ENCODE assay signal across 27 cellular contexts in the genomic region with DNA sequence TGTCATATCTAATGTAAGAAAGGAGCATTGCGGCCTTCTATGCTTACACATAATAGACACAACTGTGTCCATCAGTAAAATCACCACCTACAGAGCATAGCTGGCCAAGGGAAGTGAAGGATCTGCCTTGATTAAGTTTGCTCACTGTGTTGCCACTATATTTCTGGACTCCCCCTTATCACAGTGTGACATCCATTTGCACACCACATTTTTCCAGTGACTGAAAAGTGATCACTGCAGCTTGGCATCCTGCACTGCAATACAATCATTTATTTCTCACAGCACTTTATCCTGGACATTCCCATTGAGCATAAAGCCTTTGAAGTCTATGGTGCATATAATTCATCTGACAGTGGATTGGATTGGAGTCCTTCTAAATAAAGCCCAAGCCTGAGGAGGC.
"Had no signal": no experiment of that assay in that cellular context is flagged by ENCODE, and none has a peak within 500 bp of the region (broad histone marks: within the 10 kb centered on the region; RNA-seq: fewer than 3 reads in every experiment).

No MANE protein-coding gene starts in this region.

- ATAC-seq: esophagus mucosa; gastrocnemius medialis; heart right ventricle; left lung; left ventricle myocardium superior; lower lobe of right lung; naive thymus-derived CD8-positive, alpha-beta T cell had no signal

- H3K9me3 ChIP-seq: esophagus squamous epithelium, gastrocnemius medialis, heart right ventricle, lower lobe of right lung, mucosa of descending colon had no signal

- DNase-seq: dermis blood vessel endothelial cell; dorsolateral prefrontal cortex; effector CD4-positive, alpha-beta T cell; effector memory CD4-positive, alpha-beta T cell; erythroblast; esophagus squamous epithelium; foreskin fibroblast; foreskin melanocyte; gastrocnemius medialis; glutamatergic neuron; head of caudate nucleus; heart right ventricle; hypothalamus; immature natural killer cell; islet precursor cell; kidney; kidney glomerular epithelial cell; left lung; left ventricle myocardium superior; lower lobe of right lung; mesenchymal stem cell; mucosa of descending colon; naive B cell; naive thymus-derived CD8-positive, alpha-beta T cell had no signal

- H3K27me3 ChIP-seq: dorsolateral prefrontal cortex, esophagus squamous epithelium, gastrocnemius medialis, heart right ventricle, left lung had no signal

- H3K36me3 ChIP-seq: esophagus squamous epithelium, gastrocnemius medialis, heart right ventricle, left lung, lower lobe of right lung had no signal

- H3K4me3 ChIP-seq: coronary artery, dorsolateral prefrontal cortex, esophagus squamous epithelium, gastrocnemius medialis, heart right ventricle, left lung, lower lobe of right lung, mucosa of descending colon had no signal

- H3K27ac ChIP-seq: coronary artery, dorsolateral prefrontal cortex, epithelial cell of prostate, esophagus squamous epithelium, gastrocnemius medialis, heart right ventricle, left lung, lower lobe of right lung had no signal

- H3K4me1 ChIP-seq: esophagus squamous epithelium, gastrocnemius medialis, left lung, lower lobe of right lung had no signal
